18 cellular contexts compared by ENCODE assay signal in genomic region chr4:94551616-94552564, GRCh38.
DNase-seq lines count a peak whose midpoint lies in the region; ATAC-seq and TF ChIP-seq lines count a peak whose summit lies in the region.
"Had no signal": no experiment of that assay in that cellular context is flagged by ENCODE, and none has a peak within 500 bp of the region (broad histone marks: within the 10 kb centered on the region; RNA-seq: fewer than 3 reads in every experiment).

No MANE protein-coding gene starts in this region.

- no peak for TF ChIP-seq CTCF in mesothelial cell of epicardium (IDR thresholded peaks at IDR 0.05; ENCODE audit: unreplicated experiment)

- ATAC-seq in sciatic nerve (no peak), GM21360 (IDR thresholded peaks at IDR 0.05; ENCODE audit: unreplicated experiment) (no peak), GM21367 (IDR thresholded peaks at IDR 0.05; ENCODE audit: unreplicated experiment) (no peak)
- ATAC-seq: activated T-cell treated with anti-CD3 and anti-CD28 coated beads, Interleukin-2, amount 50 U/mL, for 72 hours had no signal

- H3K27ac ChIP-seq in ACC112 (ENCODE audit: low read depth, low read length): peak overlapping the region; percentile 17
- H3K27ac ChIP-seq: esophagus muscularis mucosa, neutrophil had no signal

- H3K4me3 ChIP-seq in ACC112 (ENCODE audit: low read depth, low read length): no peak overlapping the region
- H3K4me3 ChIP-seq: esophagus muscularis mucosa had no signal

- peaks cover 9% of the 10 kb centered on the region for H3K36me3 ChIP-seq in ACC112 (ENCODE audit: insufficient read depth, low read length)
- H3K36me3 ChIP-seq: esophagus muscularis mucosa, neutrophil had no signal

- peak overlapping the region; percentile 61 for H3K27ac Mint-ChIP-seq in mesothelial cell of epicardium
- H3K27ac Mint-ChIP-seq: activated T-cell treated with anti-CD3 and anti-CD28 coated beads, Interleukin-2, amount 50 U/mL, for 72 hours; dendritic cell treated with granulocyte-macrophage colony-stimulating factor and Interleukin-4, amounts not matched to agents 40 ng/mL and 50 ng/mL, for 4 days; memory B cell had no signal

- peak; percentile 43 for DNase-seq in M059J (ENCODE audit: low read depth)
- DNase-seq in dermis blood vessel endothelial cell: peak; percentile 88
- DNase-seq in mesothelial cell of epicardium (ENCODE audit: low spot score in 2 of 2, unreplicated experiment in 2 of 2): no peak
- no peak for DNase-seq in sciatic nerve (ENCODE audit: low spot score)
- DNase-seq in NCI-H526 treated with DMSO at 0.1 percent for 48 hours (lab: John Stamatoyannopoulos, UW): no peak
- DNase-seq: activated CD4-positive, alpha-beta T cell treated with anti-CD3 and anti-CD28 coated beads, Interleukin-2, amount 50 U/mL, for 4 hours; activated T-cell treated with anti-CD3 and anti-CD28 coated beads, Interleukin-2, amount 50 U/mL, for 72 hours; GDM1; NCI-H1694 treated with DMSO at 0.1 percent for 48 hours; NCI-H446 treated with DMSO at 0.1 percent for 48 hours; SIG-M5 had no signal

- no peaks in the 10 kb centered on the region for H3K27me3 ChIP-seq in ACC112 (ENCODE audit: insufficient read depth, low read length)
- H3K27me3 ChIP-seq: esophagus muscularis mucosa, neutrophil had no signal

- no peaks in the 10 kb centered on the region for H3K27me3 Mint-ChIP-seq in mesothelial cell of epicardium (ENCODE audit: low read depth)
- H3K27me3 Mint-ChIP-seq: dendritic cell treated with granulocyte-macrophage colony-stimulating factor and Interleukin-4, amounts not matched to agents 40 ng/mL and 50 ng/mL, for 4 days; memory B cell had no signal

- peaks cover 33% of the 10 kb centered on the region for H3K4me1 Mint-ChIP-seq in mesothelial cell of epicardium

- H2AFZ ChIP-seq in ACC112 (ENCODE audit: low read length, unreplicated experiment): no peak overlapping the region

- H3K4me3 Mint-ChIP-seq in mesothelial cell of epicardium: no peak overlapping the region
- H3K4me3 Mint-ChIP-seq: activated T-cell treated with anti-CD3 and anti-CD28 coated beads, Interleukin-2, amount 50 U/mL, for 72 hours; dendritic cell treated with granulocyte-macrophage colony-stimulating factor and Interleukin-4, amounts not matched to agents 40 ng/mL and 50 ng/mL, for 4 days; memory B cell had no signal

- H3K79me2 ChIP-seq in ACC112 (ENCODE audit: control insufficient read depth, insufficient read depth, low read length, unreplicated experiment): peaks cover 43% of the 10 kb centered on the region

- H3K36me3 Mint-ChIP-seq in mesothelial cell of epicardium: peaks cover 8% of the 10 kb centered on the region

- peaks cover 13% of the 10 kb centered on the region for H3K9me3 Mint-ChIP-seq in mesothelial cell of epicardium
- H3K9me3 Mint-ChIP-seq: dendritic cell treated with granulocyte-macrophage colony-stimulating factor and Interleukin-4, amounts not matched to agents 40 ng/mL and 50 ng/mL, for 4 days had no signal

- peaks cover 29% of the 10 kb centered on the region for H3K4me1 ChIP-seq in ACC112 (ENCODE audit: control insufficient read depth, insufficient read depth, low read length, unreplicated experiment)

- intact Hi-C loops in sciatic nerve (cut with DNase I): no loop called here

Comparison
In these comparisons a context has a peak if more than half of its experiments do, and no peak if none do; other contexts are left out.
1. DNase-seq: peak in M059J (single experiment) and dermis blood vessel endothelial cell (single experiment); none in mesothelial cell of epicardium (0 of 2), sciatic nerve (single experiment) and NCI-H526 treated with DMSO at 0.1 percent for 48 hours (single experiment).